Comparison of ENCODE assay signal across 16 cellular contexts in genomic region chr20:18032977-18033892, GRCh38. TPM values are rescaled to one million over a fixed set of nuclear protein-coding genes. Genes with fewer than 3 reads are reported as not detected.
DNase-seq lines count a peak whose midpoint lies in the region; FAIRE-seq and TF ChIP-seq lines count a peak whose summit lies in the region.
"Had no signal": no experiment of that assay in that cellular context is flagged by ENCODE, and none has a peak within 500 bp of the region (broad histone marks: within the 10 kb centered on the region; RNA-seq: fewer than 3 reads in every experiment).

No MANE protein-coding gene starts in this region.

- no peaks in the 10 kb centered on the region for H3K4me1 ChIP-seq in spleen
- H3K4me1 ChIP-seq: foreskin keratinocyte had no signal

- H3K27ac ChIP-seq in RWPE1 (no peak overlapping the region), spleen (no peak overlapping the region)
- H3K27ac ChIP-seq: foreskin keratinocyte had no signal

- intact Hi-C loops in spleen (cut with DNase I; ENCODE audit: low total_unique reads), result no loop called here

- peak; percentile 5 for DNase-seq in NCI-H82 (lab: John Stamatoyannopoulos, UW)
- no peak for DNase-seq in NCI-H82 treated with DMSO at 0.1 percent for 48 hours (lab: John Stamatoyannopoulos, UW; ENCODE audit: unreplicated experiment)
- DNase-seq in left kidney (ENCODE audit: low read depth, low spot score), result peak; percentile 61
- DNase-seq in NK-92 treated with Interleukin-12 subunit alpha and Interleukin-12 subunit beta, amount 100 ng/mL, for 24 hours (lab: John Stamatoyannopoulos, UW), result no peak
- no peak for DNase-seq in RWPE1 (ENCODE audit: low spot score)
- no peak for DNase-seq in NCI-H2081 treated with DMSO at 0.1 percent for 48 hours (lab: John Stamatoyannopoulos, UW)
- no peak for DNase-seq in spleen
- DNase-seq: 8988T; activated CD4-positive, alpha-beta T cell treated with anti-CD3 and anti-CD28 coated beads for 48 hours; activated T-cell treated with anti-CD3 and anti-CD28 coated beads for 4 hours; CD4-positive, CD25-positive, alpha-beta regulatory T cell; foreskin keratinocyte; NCI-H2029 had no signal

- TF ChIP-seq CTCF in RWPE1 (conservative IDR thresholded peaks at IDR 0.05; ENCODE audit: low read depth) (no peak), spleen (IDR thresholded peaks at IDR 0.05 in 8 of 11, conservative IDR thresholded peaks at IDR 0.05 in 3 of 11) (no peak)

- TF ChIP-seq POLR2A in spleen (IDR thresholded peaks at IDR 0.05), result no peak

- peaks cover 0 to 5% (median 0%) of the 10 kb centered on the region in 7 donors for H3K27me3 ChIP-seq in spleen (replicated peaks in 1 of 7)
- H3K27me3 ChIP-seq: foreskin keratinocyte had no signal

- peak; percentile 33 for FAIRE-seq in colon (lab: Jason Lieb, UNC)

- 80 to 89% (median 83%) methylated on average over 17 of the region's 17 CpGs for WGBS in spleen, 5 donors

- CTCF ChIA-PET in RWPE1 (lab: Yijun Ruan, JAX), result interaction anchor here (0.7 to 1.0 kb wide), 2 partner anchors 9 to 55 kb away, joined by 3 read pairs; no protein-coding TSS in a partner anchor

- no peak overlapping the region for H3K4me3 ChIP-seq in spleen

- H3K36me3 ChIP-seq in spleen, result no peaks in the 10 kb centered on the region

- POLR2A ChIA-PET in RWPE1 (lab: Yijun Ruan, JAX; ENCODE audit: low non-redundant PET), result no interaction called here

- H3K9me3 ChIP-seq in spleen, result no peaks in the 10 kb centered on the region

RNA-seq across cellular contexts. Expression of gene OVOL2, which starts 24.5 kb away (rescaled TPM):
- total RNA-seq in spleen, result not detected
- polyA plus RNA-seq in spleen, result not detected
- total RNA-seq: activated naive CD4-positive, alpha-beta T cell treated with anti-CD3 and anti-CD28 coated beads, Interleukin-2, amount 50 U/mL, for 72 hours; CD4-positive, CD25-positive, alpha-beta regulatory T cell; Right ventricle myocardium inferior had no signal
- polyA plus RNA-seq: CD4-positive, CD25-positive, alpha-beta regulatory T cell had no signal

Comparison
In these comparisons a context has a peak if more than half of its experiments do, and no peak if none do; other contexts are left out.
1. DNase-seq: peak in NCI-H82 (single experiment) and left kidney (single experiment); none in NCI-H82 treated with DMSO at 0.1 percent for 48 hours (single experiment), NK-92 treated with Interleukin-12 subunit alpha and Interleukin-12 subunit beta, amount 100 ng/mL, for 24 hours (single experiment), RWPE1 (single experiment), NCI-H2081 treated with DMSO at 0.1 percent for 48 hours (single experiment) and spleen (single experiment).